Comparison of ENCODE assay signal across 10 cellular contexts in the genomic region with DNA sequence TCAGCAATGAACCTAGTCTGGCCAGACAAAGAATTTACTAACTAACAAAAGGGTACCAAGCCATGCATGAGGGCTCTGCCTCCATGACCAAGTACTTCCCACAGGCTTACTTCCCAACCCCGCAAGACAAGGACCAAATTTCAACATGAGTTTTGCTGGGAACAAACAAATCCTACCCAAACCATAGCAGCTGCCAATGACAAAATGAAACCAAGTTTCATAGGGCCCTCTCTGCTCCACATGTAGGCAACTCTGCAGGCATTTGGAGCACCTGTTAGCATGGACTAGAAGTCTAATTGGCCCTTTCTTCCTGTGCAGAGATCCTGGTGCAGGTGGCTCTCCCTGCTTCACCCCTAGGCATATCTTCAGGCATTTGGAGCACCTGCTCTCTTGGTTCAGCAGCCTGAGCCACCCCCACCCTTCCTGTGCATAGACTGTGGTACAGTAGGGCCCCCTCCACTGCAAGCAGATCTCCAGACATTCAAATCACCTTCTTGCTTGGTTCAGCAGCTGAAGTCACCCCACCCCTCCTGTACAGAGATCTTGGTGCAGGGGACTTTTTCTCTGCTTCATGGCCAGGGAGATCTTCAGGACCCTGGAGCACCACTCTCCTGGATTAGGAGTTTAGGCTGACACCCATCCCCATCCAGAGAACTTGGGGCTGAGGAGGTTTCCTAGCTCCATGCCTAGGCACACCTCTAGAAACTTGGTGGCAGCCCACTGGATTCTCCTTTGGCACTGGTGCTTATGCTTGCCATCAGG.
DNase-seq lines count a peak whose midpoint lies in the region; ATAC-seq and TF ChIP-seq lines count a peak whose summit lies in the region.
"Had no signal": no experiment of that assay in that cellular context is flagged by ENCODE, and none has a peak within 500 bp of the region (broad histone marks: within the 10 kb centered on the region; RNA-seq: fewer than 3 reads in every experiment).

No MANE protein-coding gene starts in this region.

- ATAC-seq in HG03354 (IDR thresholded peaks at IDR 0.05; ENCODE audit: poor library complexity, severe bottlenecking, unreplicated experiment) = peak; percentile 23
- peak; percentile 14 to 17 for ATAC-seq in lower lobe of right lung
- ATAC-seq in GM19467 (IDR thresholded peaks at IDR 0.05; ENCODE audit: unreplicated experiment) = no peak
- ATAC-seq in HG03045 (IDR thresholded peaks at IDR 0.05; ENCODE audit: unreplicated experiment) = no peak

- intact Hi-C loops in lower lobe of right lung (cut with DNase I) = no loop called here

- no peak overlapping the region for H3K27ac ChIP-seq in CD8-positive, alpha-beta memory T cell (ENCODE audit: low read depth, low read length)
- no peak overlapping the region for H3K27ac ChIP-seq in lower lobe of right lung
- H3K27ac ChIP-seq: gastroesophageal sphincter had no signal

- POLR2A ChIA-PET in CD8-positive, alpha-beta memory T cell (lab: Charles Lee) = interaction anchor here (0.5 to 2.2 kb wide), 15 partner anchors 11 to 365 kb away, joined by 3 to 13 read pairs (median 4); a partner anchor contains a TSS

- DNase-seq in CD8-positive, alpha-beta memory T cell = peak in 1 of 5 donors; percentile 27
- peak; percentile 46 to 55 for DNase-seq in activated T-cell treated with anti-CD3 and anti-CD28 coated beads, Interleukin-2, amount 50 U/mL, for 48 hours
- DNase-seq in lower lobe of right lung = no peak
- DNase-seq in KBM-7 = no peak
- DNase-seq: NCI-H187, occipital lobe had no signal

- H3K27me3 Mint-ChIP-seq in CD8-positive, alpha-beta memory T cell = no peaks in the 10 kb centered on the region

- peaks cover 45% of the 10 kb centered on the region for H3K4me1 ChIP-seq in CD8-positive, alpha-beta memory T cell (ENCODE audit: insufficient read depth, low read length)
- H3K4me1 ChIP-seq in lower lobe of right lung = peaks cover 13% of the 10 kb centered on the region
- H3K4me1 ChIP-seq: gastroesophageal sphincter had no signal

- H3K36me3 Mint-ChIP-seq in CD8-positive, alpha-beta memory T cell = peaks cover 1 to 17% (median 4%) of the 10 kb centered on the region in 3 donors

- peak overlapping the region in 5 of 7 donors; percentile 37 to 79 (median 71) for H3K4me3 Mint-ChIP-seq in CD8-positive, alpha-beta memory T cell

- no peaks in the 10 kb centered on the region for H3K27me3 ChIP-seq in CD8-positive, alpha-beta memory T cell (ENCODE audit: insufficient read depth, low read length, poor library complexity, severe bottlenecking)
- no peaks in the 10 kb centered on the region for H3K27me3 ChIP-seq in lower lobe of right lung (ENCODE audit: low read depth)
- H3K27me3 ChIP-seq: gastroesophageal sphincter had no signal

- peak overlapping the region; percentile 76 to 99 (median 95) for H3K27ac Mint-ChIP-seq in CD8-positive, alpha-beta memory T cell

- H3K9me3 ChIP-seq in CD8-positive, alpha-beta memory T cell (ENCODE audit: low read length) = no peaks in the 10 kb centered on the region
- H3K9me3 ChIP-seq in lower lobe of right lung = no peaks in the 10 kb centered on the region

- CTCF ChIA-PET in CD8-positive, alpha-beta memory T cell (lab: Charles Lee) = interaction anchor here (0.5 to 4.3 kb wide), 66 partner anchors 9 to 377 kb away, joined by 3 to 72 read pairs (median 5); a partner anchor contains a TSS

- H3K4me3 ChIP-seq in CD8-positive, alpha-beta memory T cell (ENCODE audit: low read length) = peak overlapping the region; percentile 17
- H3K4me3 ChIP-seq in lower lobe of right lung = no peak overlapping the region
- H3K4me3 ChIP-seq: gastroesophageal sphincter had no signal

- H3K36me3 ChIP-seq in CD8-positive, alpha-beta memory T cell (ENCODE audit: insufficient read depth, low read length) = no peaks in the 10 kb centered on the region
- H3K36me3 ChIP-seq in lower lobe of right lung = no peaks in the 10 kb centered on the region
- H3K36me3 ChIP-seq: gastroesophageal sphincter had no signal

- in situ Hi-C loops in KBM-7 (cut with MboI; ENCODE audit: low pct_unique_long_range_greater_than_20kb, low sequenced_read_pairs) = loop anchor here (25.0 kb wide), 1 partner anchor 185 kb away; no protein-coding TSS in a partner anchor

- peaks cover 52 to 63% (median 63%) of the 10 kb centered on the region in 3 donors for H3K4me1 Mint-ChIP-seq in CD8-positive, alpha-beta memory T cell

- peaks cover 0 to 9% (median 6%) of the 10 kb centered on the region in 5 donors for H3K9me3 Mint-ChIP-seq in CD8-positive, alpha-beta memory T cell

- no peak for TF ChIP-seq CTCF in lower lobe of right lung (IDR thresholded peaks at IDR 0.05)

Comparison
In these comparisons a context has a peak if more than half of its experiments do, and no peak if none do; other contexts are left out.
1. DNase-seq: peak in activated T-cell treated with anti-CD3 and anti-CD28 coated beads, Interleukin-2, amount 50 U/mL, for 48 hours (2 of 2); none in lower lobe of right lung (single experiment) and KBM-7 (single experiment).
2. ATAC-seq: peak in HG03354 (single experiment) and lower lobe of right lung (2 of 2); none in GM19467 (single experiment) and HG03045 (single experiment).